ENCODE assay signal across 8 cellular contexts in the genomic region with DNA sequence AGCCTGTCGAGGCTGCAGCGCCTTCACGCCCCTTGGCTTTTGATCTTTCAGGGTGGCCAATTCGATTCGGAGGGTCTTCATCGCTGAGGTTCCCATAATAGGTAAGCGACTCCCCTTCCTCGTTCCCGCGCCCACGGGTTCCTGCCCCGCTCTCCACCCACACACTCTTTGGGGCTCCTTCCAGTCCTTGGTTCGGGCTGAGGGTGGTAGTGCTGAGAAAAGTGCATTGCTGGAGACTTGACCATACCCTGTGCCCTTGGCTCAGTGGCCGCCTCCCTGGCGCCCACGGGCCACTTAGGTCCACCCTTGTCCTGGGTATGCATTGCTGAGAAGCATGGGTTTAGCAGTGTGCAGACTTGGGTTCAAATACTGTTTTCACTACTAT. TPM values are rescaled to one million over a fixed set of nuclear protein-coding genes. Genes with fewer than 3 reads are reported as not detected.
DNase-seq lines count a peak whose midpoint lies in the region; TF ChIP-seq lines count a peak whose summit lies in the region.

No MANE protein-coding gene starts in this region.

- H3K9ac ChIP-seq in iPS-20b (ENCODE audit: low read depth, low read length): peak overlapping the region; percentile 89
- H3K9ac ChIP-seq in stomach smooth muscle (ENCODE audit: low read length in 2 of 2): peak overlapping the region; percentile 85 to 86

- H3K27me3 Mint-ChIP-seq in HFFc6 (ENCODE audit: insufficient read depth): peaks cover 5% of the 10 kb centered on the region
- H3K27me3 Mint-ChIP-seq in activated naive CD8-positive, alpha-beta T cell: no peaks in the 10 kb centered on the region

- H3K9me3 Mint-ChIP-seq in HFFc6: no peaks in the 10 kb centered on the region
- no peaks in the 10 kb centered on the region for H3K9me3 Mint-ChIP-seq in activated naive CD8-positive, alpha-beta T cell (ENCODE audit: low read depth)

- no peaks in the 10 kb centered on the region for H3K27me3 ChIP-seq in AG04450 (ENCODE audit: control insufficient read depth, insufficient read depth, low read length)
- H3K27me3 ChIP-seq in iPS-20b (ENCODE audit: insufficient read depth, low read length): no peaks in the 10 kb centered on the region
- H3K27me3 ChIP-seq in stomach smooth muscle (ENCODE audit: control insufficient read depth in 1 of 2, insufficient read depth in 2 of 2, low read length in 2 of 2): no peaks in the 10 kb centered on the region

- POLR2A ChIA-PET in AG04450 (lab: Yijun Ruan, JAX): interaction anchor here (1.2 to 1.8 kb wide), 2 partner anchors 16 to 57 kb away, joined by 3 to 15 read pairs; a partner anchor contains a TSS

- H3K36me3 Mint-ChIP-seq in HFFc6 (ENCODE audit: low read depth): peaks cover 26% of the 10 kb centered on the region
- H3K36me3 Mint-ChIP-seq in activated naive CD8-positive, alpha-beta T cell: peaks cover 8% of the 10 kb centered on the region

- no peaks in the 10 kb centered on the region for H3K4me1 ChIP-seq in iPS-20b (ENCODE audit: insufficient read depth, low read length)
- peaks cover 23% of the 10 kb centered on the region for H3K4me1 ChIP-seq in stomach smooth muscle (ENCODE audit: control insufficient read depth, insufficient read depth, low read length)

- TF ChIP-seq CTCF in AG04450 (IDR thresholded peaks at IDR 0.05; ENCODE audit: low read depth, low read length) (no peak), HFFc6 (IDR thresholded peaks at IDR 0.05) (no peak), GM20000 (IDR thresholded peaks at IDR 0.05; ENCODE audit: extremely low read depth, missing control alignments) (no peak)

- H3K36me3 ChIP-seq in iPS-20b (ENCODE audit: insufficient read depth, low read depth, low read length): peaks cover 73% of the 10 kb centered on the region
- H3K36me3 ChIP-seq in stomach smooth muscle (ENCODE audit: control insufficient read depth in 2 of 2, insufficient read depth in 2 of 2, low read length in 2 of 2): peaks cover 55 to 56% of the 10 kb centered on the region in 2 donors

- H3K27ac Mint-ChIP-seq in HFFc6: peak overlapping the region; percentile 94
- peak overlapping the region; percentile 100 for H3K27ac Mint-ChIP-seq in activated naive CD8-positive, alpha-beta T cell

- no peak for DNase-seq in AG04450 (ENCODE audit: low read depth, low spot score)
- no peak for DNase-seq in HFFc6
- no peak for DNase-seq in LoVo (ENCODE audit: low spot score)
- DNase-seq in HK-2 (ENCODE audit: unreplicated experiment): no peak
- no peak for DNase-seq in GM20000 (ENCODE audit: low spot score)

- H3K4me3 ChIP-seq in AG04450 (ENCODE audit: low read depth, low read length): peak overlapping the region; percentile 89
- H3K4me3 ChIP-seq in iPS-20b (ENCODE audit: low read length): peak overlapping the region; percentile 98
- peak overlapping the region; percentile 96 to 97 for H3K4me3 ChIP-seq in stomach smooth muscle (ENCODE audit: low read length in 2 of 2)

- peak overlapping the region; percentile 99 for H3K4me3 Mint-ChIP-seq in HFFc6
- H3K4me3 Mint-ChIP-seq in activated naive CD8-positive, alpha-beta T cell: peak overlapping the region; percentile 100

- H3K27ac ChIP-seq in AG04450 (ENCODE audit: low read depth, low read length) (no peak overlapping the region), iPS-20b (ENCODE audit: low read length) (no peak overlapping the region), stomach smooth muscle (ENCODE audit: low read length) (peak overlapping the region; percentile 41)

- CTCF ChIA-PET in AG04450 (lab: Charles Lee): interaction anchor here (0.6 to 3.3 kb wide), 30 partner anchors 9 to 280 kb away, joined by 3 to 16 read pairs (median 5); a partner anchor contains a TSS

- H3K9me3 ChIP-seq in AG04450 (ENCODE audit: control insufficient read depth, insufficient read depth, low read length): no peaks in the 10 kb centered on the region
- H3K9me3 ChIP-seq in iPS-20b (ENCODE audit: insufficient read depth, low read depth, low read length): no peaks in the 10 kb centered on the region
- H3K9me3 ChIP-seq in stomach smooth muscle (ENCODE audit: control insufficient read depth in 2 of 2, low read length in 2 of 2): no peaks in the 10 kb centered on the region

- peaks cover 20% of the 10 kb centered on the region for H3K4me1 Mint-ChIP-seq in HFFc6 (ENCODE audit: low read depth)
- H3K4me1 Mint-ChIP-seq in activated naive CD8-positive, alpha-beta T cell (ENCODE audit: low read depth): peaks cover 30% of the 10 kb centered on the region

RNA-seq across cellular contexts. Expression of a gene that starts 0.5 kb away (rescaled TPM):
- 143 and 149 TPM in 2 replicates for polyA plus RNA-seq in AG04450 (2011; rRNA removed)
- 148 and 173 TPM in 2 replicates for polyA minus RNA-seq in AG04450 (2011; rRNA and poly(A)+ RNA removed)
- 10 to 100 TPM; 66.0 to 79.4 (median 71.3) TPM for total RNA-seq in HFFc6 (2021; fragmentation: NEBNext Ultra II Directional; extraction: Animal tissue kit (Norgen Biotek cat#: 25700))

RNA-seq across cellular contexts. Expression of a gene that starts 15.7 kb away (rescaled TPM):
- polyA plus RNA-seq in AG04450 (2011; rRNA removed): 59.0 and 60.3 TPM in 2 replicates
- 39.3 and 40.0 TPM in 2 replicates for polyA minus RNA-seq in AG04450 (2011; rRNA and poly(A)+ RNA removed)
- 10 to 100 TPM; 28.0 to 34.2 (median 30.7) TPM for total RNA-seq in HFFc6 (2021; fragmentation: NEBNext Ultra II Directional; extraction: Animal tissue kit (Norgen Biotek cat#: 25700))

RNA-seq across cellular contexts. Expression of a gene that starts 15.8 kb away (rescaled TPM):
- 48.6 and 49.7 TPM in 2 replicates for polyA plus RNA-seq in AG04450 (2011; rRNA removed)
- polyA minus RNA-seq in AG04450 (2011; rRNA and poly(A)+ RNA removed): 24.1 and 24.3 TPM in 2 replicates
- 10 to 100 TPM; 37.5 to 49.0 (median 46.8) TPM for total RNA-seq in HFFc6 (2021; fragmentation: NEBNext Ultra II Directional; extraction: Animal tissue kit (Norgen Biotek cat#: 25700))

RNA-seq across cellular contexts. Expression of a gene that starts 23.3 kb away (rescaled TPM):
- 12.5 and 15.9 TPM in 2 replicates for polyA plus RNA-seq in AG04450 (2011; rRNA removed)
- polyA minus RNA-seq in AG04450 (2011; rRNA and poly(A)+ RNA removed): 13.8 and 22.0 TPM in 2 replicates
- total RNA-seq in HFFc6 (2021; fragmentation: NEBNext Ultra II Directional; extraction: Animal tissue kit (Norgen Biotek cat#: 25700)): 10 to 100 TPM; 24.4 to 28.9 (median 24.9) TPM

RNA-seq across cellular contexts. Expression of a gene that starts 58.4 kb away (rescaled TPM):
- not detected in 2 replicates for polyA plus RNA-seq in AG04450 (2011; rRNA removed)
- not detected in 2 replicates for polyA minus RNA-seq in AG04450 (2011; rRNA and poly(A)+ RNA removed)
- not detected for total RNA-seq in HFFc6 (2021; fragmentation: NEBNext Ultra II Directional; extraction: Animal tissue kit (Norgen Biotek cat#: 25700))
